ENCODE assay signal across 13 cellular contexts in genomic region chr6:121823437-121823851, GRCh38.
DNase-seq lines count a peak whose midpoint lies in the region; ATAC-seq, FAIRE-seq and TF ChIP-seq lines count a peak whose summit lies in the region.
"Had no signal": no experiment of that assay in that cellular context is flagged by ENCODE, and none has a peak within 500 bp of the region (broad histone marks: within the 10 kb centered on the region; RNA-seq: fewer than 3 reads in every experiment).

No MANE protein-coding gene starts in this region.

- no peak for ATAC-seq in activated T-helper 17 cell treated with anti-CD3 and anti-CD28 coated beads, Interleukin-2, amount 50 U/mL, for 72 hours (replicated peaks)
- no peak for ATAC-seq in HG02571 (IDR thresholded peaks at IDR 0.05; ENCODE audit: unreplicated experiment)

- peaks cover 21% of the 10 kb centered on the region for H3K9me3 Mint-ChIP-seq in activated T-helper 17 cell treated with anti-CD3 and anti-CD28 coated beads, Interleukin-2, amount 50 U/mL, for 72 hours
- H3K9me3 Mint-ChIP-seq in progenitor cell of endocrine pancreas (ENCODE audit: low read depth), result peaks cover 21% of the 10 kb centered on the region

- H3K27me3 Mint-ChIP-seq in activated T-helper 17 cell treated with anti-CD3 and anti-CD28 coated beads, Interleukin-2, amount 50 U/mL, for 72 hours, result peaks cover 3% of the 10 kb centered on the region
- H3K27me3 Mint-ChIP-seq in progenitor cell of endocrine pancreas, result no peaks in the 10 kb centered on the region
- H3K27me3 Mint-ChIP-seq: activated naive CD4-positive, alpha-beta T cell treated with anti-CD3 and anti-CD28 coated beads, Interleukin-2, amount 10 ng/mL, durations not matched to agents 7 days and 5 days had no signal

- H3K4me3 ChIP-seq in fibroblast of the aortic adventitia (ENCODE audit: low read depth, low read length), result no peak overlapping the region
- no peak overlapping the region for H3K4me3 ChIP-seq in skeletal muscle cell (ENCODE audit: low read depth, low read length)

- no peaks in the 10 kb centered on the region for H3K4me1 Mint-ChIP-seq in activated T-helper 17 cell treated with anti-CD3 and anti-CD28 coated beads, Interleukin-2, amount 50 U/mL, for 72 hours
- peaks cover 8% of the 10 kb centered on the region for H3K4me1 Mint-ChIP-seq in progenitor cell of endocrine pancreas (ENCODE audit: low read depth)
- H3K4me1 Mint-ChIP-seq: activated naive CD4-positive, alpha-beta T cell treated with anti-CD3 and anti-CD28 coated beads, Interleukin-2, amount 10 ng/mL, durations not matched to agents 7 days and 5 days had no signal

- H3K27ac Mint-ChIP-seq in activated T-helper 17 cell treated with anti-CD3 and anti-CD28 coated beads, Interleukin-2, amount 50 U/mL, for 72 hours, result no peak overlapping the region
- H3K27ac Mint-ChIP-seq in progenitor cell of endocrine pancreas, result no peak overlapping the region
- H3K27ac Mint-ChIP-seq: activated naive CD4-positive, alpha-beta T cell treated with anti-CD3 and anti-CD28 coated beads, Interleukin-2, amount 10 ng/mL, durations not matched to agents 7 days and 5 days had no signal

- TF ChIP-seq CTCF in fibroblast of the aortic adventitia (IDR thresholded peaks at IDR 0.05; ENCODE audit: insufficient read depth, low read length) (no peak), progenitor cell of endocrine pancreas (IDR thresholded peaks at IDR 0.05; ENCODE audit: unreplicated experiment) (no peak)

- no peak overlapping the region for H3K4me3 Mint-ChIP-seq in activated T-helper 17 cell treated with anti-CD3 and anti-CD28 coated beads, Interleukin-2, amount 50 U/mL, for 72 hours
- no peak overlapping the region for H3K4me3 Mint-ChIP-seq in progenitor cell of endocrine pancreas (ENCODE audit: low read depth)
- H3K4me3 Mint-ChIP-seq: activated naive CD4-positive, alpha-beta T cell treated with anti-CD3 and anti-CD28 coated beads, Interleukin-2, amount 10 ng/mL, durations not matched to agents 7 days and 5 days had no signal

- H3K36me3 Mint-ChIP-seq in activated T-helper 17 cell treated with anti-CD3 and anti-CD28 coated beads, Interleukin-2, amount 50 U/mL, for 72 hours (ENCODE audit: low read depth), result no peaks in the 10 kb centered on the region
- H3K36me3 Mint-ChIP-seq in progenitor cell of endocrine pancreas (ENCODE audit: insufficient read depth), result no peaks in the 10 kb centered on the region
- H3K36me3 Mint-ChIP-seq: activated naive CD4-positive, alpha-beta T cell treated with anti-CD3 and anti-CD28 coated beads, Interleukin-2, amount 10 ng/mL, durations not matched to agents 7 days and 5 days had no signal

- peak; percentile 51 for DNase-seq in RPMI7951 (ENCODE audit: low read depth)
- DNase-seq in fibroblast of the aortic adventitia (ENCODE audit: low read depth), result peak; percentile 93
- DNase-seq in skeletal muscle cell (ENCODE audit: low read depth), result peak; percentile 44
- no peak for DNase-seq in NCI-H524 treated with DMSO at 0.1 percent for 48 hours (lab: John Stamatoyannopoulos, UW)
- DNase-seq in progenitor cell of endocrine pancreas (ENCODE audit: low spot score, unreplicated experiment), result no peak
- DNase-seq: activated CD4-positive, alpha-beta T cell treated with anti-CD3 and anti-CD28 coated beads, Interleukin-2, amount 50 U/mL, for 4 hours; activated naive CD4-positive, alpha-beta T cell treated with anti-CD3 and anti-CD28 coated beads, Interleukin-2, amount 10 ng/mL, durations not matched to agents 7 days and 5 days; DMS79 treated with DMSO at 0.1 percent for 48 hours; NCI-H1436 treated with DMSO at 0.1 percent for 48 hours; stimulated activated CD8-positive, alpha-beta memory T cell treated with anti-CD3 and anti-CD28 coated beads, Interleukin-4, amount 100 ng/mL, for 48 hours had no signal

- peak; percentile 99 for FAIRE-seq in G401.6 (lab: Jason Lieb, UNC)

Comparison
In these comparisons a context has a peak if more than half of its experiments do, and no peak if none do; other contexts are left out.
1. DNase-seq: peak in RPMI7951 (single experiment), fibroblast of the aortic adventitia (single experiment) and skeletal muscle cell (single experiment); none in NCI-H524 treated with DMSO at 0.1 percent for 48 hours (single experiment) and progenitor cell of endocrine pancreas (single experiment).